Comparison of ENCODE assay signal across 26 cellular contexts in genomic region chr4:4862665-4863482, GRCh38. TPM values are rescaled to one million over a fixed set of nuclear protein-coding genes. Genes with fewer than 3 reads are reported as not detected.
DNase-seq lines count a peak whose midpoint lies in the region; ATAC-seq and TF ChIP-seq lines count a peak whose summit lies in the region.
"Had no signal": no experiment of that assay in that cellular context is flagged by ENCODE, and none has a peak within 500 bp of the region (broad histone marks: within the 10 kb centered on the region; RNA-seq: fewer than 3 reads in every experiment).

No MANE protein-coding gene starts in this region.

- peak; percentile 75 for DNase-seq in H7
- no peak for DNase-seq in T-helper 17 cell
- DNase-seq in fibroblast of peridontal ligament (ENCODE audit: extremely low read depth): peak; percentile 48
- peak; percentile 74 for DNase-seq in neural progenitor cell (ENCODE audit: low spot score)
- no peak for DNase-seq in omental fat pad (ENCODE audit: low spot score)
- no peak for DNase-seq in midbrain (lab: John Stamatoyannopoulos, UW)
- DNase-seq: activated CD4-positive, alpha-beta memory T cell treated with anti-CD3 and anti-CD28 coated beads, Interleukin-2, amount 10 ng/mL, durations not matched to agents 7 days and 5 days; activated naive CD8-positive, alpha-beta T cell treated with anti-CD3 and anti-CD28 coated beads, Interleukin-2, amount 10 ng/mL, durations not matched to agents 7 days and 5 days; COR-L47; erythroblast; gastrocnemius medialis; H9; left ventricle myocardium superior; MG63; NCI-H1436 treated with DMSO at 0.1 percent for 48 hours; NCI-H2171 treated with DMSO at 0.1 percent for 48 hours; NCI-H69; OCI-M1; SHP77 treated with DMSO at 0.1 percent for 48 hours; stimulated activated CD4-positive, alpha-beta T cell treated with anti-CD3 and anti-CD28 coated beads, Interleukin-4, amount 100 ng/mL, for 1 hour; stomach had no signal

- no peaks in the 10 kb centered on the region for H3K9me3 ChIP-seq in T-helper 17 cell (ENCODE audit: control insufficient read depth, low read length, poor library complexity, severe bottlenecking)
- no peaks in the 10 kb centered on the region for H3K9me3 ChIP-seq in neural progenitor cell (ENCODE audit: low read depth)
- no peaks in the 10 kb centered on the region for H3K9me3 ChIP-seq in gastroesophageal sphincter
- H3K9me3 ChIP-seq: gastrocnemius medialis, MG63 had no signal

- H3K27me3 ChIP-seq in H7 (ENCODE audit: control insufficient read depth, insufficient read depth, low read length): peaks cover 97% of the 10 kb centered on the region
- H3K27me3 ChIP-seq in neural progenitor cell: peaks cover 99% of the 10 kb centered on the region
- H3K27me3 ChIP-seq in gastroesophageal sphincter: peaks cover 100% of the 10 kb centered on the region
- H3K27me3 ChIP-seq: MG63 had no signal

- H3K79me2 ChIP-seq in neural progenitor cell (ENCODE audit: low read depth): no peaks in the 10 kb centered on the region

- H3K4me3 Mint-ChIP-seq in T-helper 17 cell (no peak overlapping the region), neural progenitor cell (peak overlapping the region; percentile 99)
- H3K4me3 Mint-ChIP-seq: activated CD4-positive, alpha-beta memory T cell treated with anti-CD3 and anti-CD28 coated beads, Interleukin-2, amount 10 ng/mL, durations not matched to agents 7 days and 5 days; T-helper 1 cell treated with Interleukin-12 subunit alpha and Interleukin-12 subunit beta and Interleukin-4 antibody, amounts not matched to agents 30 μg/mL and 1 μg/mL, for 36 hours had no signal

- peaks cover 92% of the 10 kb centered on the region for H4K20me1 ChIP-seq in neural progenitor cell (ENCODE audit: low read depth)

- H3K4me3 ChIP-seq in H7 (ENCODE audit: insufficient read depth, low read depth, low read length) (no peak overlapping the region), neural progenitor cell (no peak overlapping the region), gastroesophageal sphincter (no peak overlapping the region)
- H3K4me3 ChIP-seq: gastrocnemius medialis, MG63, skin epidermis, stomach had no signal

- 42 to 45% methylated on average over 3 to 20 of the region's 51 CpGs for WGBS in gastroesophageal sphincter (ENCODE audit: low coverage in 1 of 2), 2 donors

- no peak overlapping the region for H2AFZ ChIP-seq in neural progenitor cell (replicated peaks)

- H3K4me1 Mint-ChIP-seq in T-helper 17 cell (peaks cover 17% of the 10 kb centered on the region), neural progenitor cell (peaks cover 64% of the 10 kb centered on the region)

- H3K4me2 ChIP-seq in neural progenitor cell: no peak overlapping the region

- H3K36me3 ChIP-seq in H7 (replicated peaks; ENCODE audit: control insufficient read depth, insufficient read depth, low read length) (no peaks in the 10 kb centered on the region), neural progenitor cell (no peaks in the 10 kb centered on the region), gastroesophageal sphincter (peaks cover 0 to 10% of the 10 kb centered on the region in 2 donors)
- H3K36me3 ChIP-seq: MG63, stomach had no signal

- H3K9me3 Mint-ChIP-seq in neural progenitor cell: peaks cover 3% of the 10 kb centered on the region
- H3K9me3 Mint-ChIP-seq: activated CD4-positive, alpha-beta memory T cell treated with anti-CD3 and anti-CD28 coated beads, Interleukin-2, amount 10 ng/mL, durations not matched to agents 7 days and 5 days; activated naive CD8-positive, alpha-beta T cell treated with anti-CD3 and anti-CD28 coated beads, Interleukin-2, amount 10 ng/mL, durations not matched to agents 7 days and 5 days; T-helper 1 cell treated with Interleukin-12 subunit alpha and Interleukin-12 subunit beta and Interleukin-4 antibody, amounts not matched to agents 30 μg/mL and 1 μg/mL, for 36 hours had no signal

- H3F3A ChIP-seq in neural progenitor cell (ENCODE audit: low read depth): peaks cover 37% of the 10 kb centered on the region

- ATAC-seq in T-helper 17 cell (no peak), HG03565 (IDR thresholded peaks at IDR 0.05; ENCODE audit: unreplicated experiment) (no peak), omental fat pad (ENCODE audit: low FRiP score) (no peak), gastroesophageal sphincter (no peak)
- ATAC-seq: gastrocnemius medialis, left ventricle myocardium superior had no signal

- no peak for TF ChIP-seq EP300 in gastroesophageal sphincter (IDR thresholded peaks at IDR 0.05)

- H3K27ac ChIP-seq in neural progenitor cell: no peak overlapping the region
- H3K27ac ChIP-seq in gastroesophageal sphincter: no peak overlapping the region
- H3K27ac ChIP-seq: gastrocnemius medialis, skin epidermis, stomach, VCaP had no signal

- TF ChIP-seq CTCF in neural progenitor cell (IDR thresholded peaks at IDR 0.05): no peak
- no peak for TF ChIP-seq CTCF in omental fat pad (IDR thresholded peaks at IDR 0.05)
- no peak for TF ChIP-seq CTCF in gastroesophageal sphincter (IDR thresholded peaks at IDR 0.05)

- no peak for TF ChIP-seq POLR2A in gastroesophageal sphincter (IDR thresholded peaks at IDR 0.05)

- peak overlapping the region; percentile 59 for H3K27ac Mint-ChIP-seq in T-helper 17 cell
- H3K27ac Mint-ChIP-seq in neural progenitor cell: no peak overlapping the region
- H3K27ac Mint-ChIP-seq: activated CD4-positive, alpha-beta memory T cell treated with anti-CD3 and anti-CD28 coated beads, Interleukin-2, amount 10 ng/mL, durations not matched to agents 7 days and 5 days; activated naive CD8-positive, alpha-beta T cell treated with anti-CD3 and anti-CD28 coated beads, Interleukin-2, amount 10 ng/mL, durations not matched to agents 7 days and 5 days; H9; T-helper 1 cell treated with Interleukin-12 subunit alpha and Interleukin-12 subunit beta and Interleukin-4 antibody, amounts not matched to agents 30 μg/mL and 1 μg/mL, for 36 hours had no signal

- peaks cover 31% of the 10 kb centered on the region for H3K4me1 ChIP-seq in neural progenitor cell
- peaks cover 0 to 76% (median 37%) of the 10 kb centered on the region in 3 donors for H3K4me1 ChIP-seq in gastroesophageal sphincter

- H3K27me3 Mint-ChIP-seq in T-helper 17 cell: peaks cover 68% of the 10 kb centered on the region
- H3K27me3 Mint-ChIP-seq in neural progenitor cell (ENCODE audit: insufficient read depth, low read depth): peaks cover 66% of the 10 kb centered on the region

- H3K36me3 Mint-ChIP-seq in T-helper 17 cell (ENCODE audit: low read depth) (peaks cover 4% of the 10 kb centered on the region), neural progenitor cell (peaks cover 28% of the 10 kb centered on the region)

- no peak overlapping the region for H3K9ac ChIP-seq in neural progenitor cell

RNA-seq across cellular contexts. Expression of gene MSX1, which starts 3.4 kb away (rescaled TPM):
- 0.07 and 0.67 TPM in 2 replicates for total RNA-seq in H7 (2014; rRNA removed; shearing (Covaris generic))
- total RNA-seq in T-helper 17 cell: not detected
- total RNA-seq in neural progenitor cell (ENCODE audit: low replicate concordance): 0.65 TPM in 1 of 2 replicates, not detected in the other
- 10 to 100 TPM in 3 of 4 donors, 1 to 10 TPM in 1; 9.7 to 20.5 (median 14.2) TPM for total RNA-seq in omental fat pad
- 1 to 10 TPM; 2.0 to 5.3 (median 2.4) TPM for total RNA-seq in gastroesophageal sphincter
- total RNA-seq: activated CD4-positive, alpha-beta memory T cell treated with anti-CD3 and anti-CD28 coated beads, Interleukin-2, amount 10 ng/mL, durations not matched to agents 7 days and 5 days; activated naive CD8-positive, alpha-beta T cell treated with anti-CD3 and anti-CD28 coated beads, Interleukin-2, amount 10 ng/mL, durations not matched to agents 7 days and 5 days; H9 had no signal

Comparison
In these comparisons a context has a peak if more than half of its experiments do, and no peak if none do; other contexts are left out.
1. DNase-seq: peak in H7 (single experiment), fibroblast of peridontal ligament (single experiment) and neural progenitor cell (single experiment); none in T-helper 17 cell (0 of 3), omental fat pad (single experiment) and midbrain (single experiment).